Comparison of ENCODE assay signal across 1 cellular context in the genomic region with DNA sequence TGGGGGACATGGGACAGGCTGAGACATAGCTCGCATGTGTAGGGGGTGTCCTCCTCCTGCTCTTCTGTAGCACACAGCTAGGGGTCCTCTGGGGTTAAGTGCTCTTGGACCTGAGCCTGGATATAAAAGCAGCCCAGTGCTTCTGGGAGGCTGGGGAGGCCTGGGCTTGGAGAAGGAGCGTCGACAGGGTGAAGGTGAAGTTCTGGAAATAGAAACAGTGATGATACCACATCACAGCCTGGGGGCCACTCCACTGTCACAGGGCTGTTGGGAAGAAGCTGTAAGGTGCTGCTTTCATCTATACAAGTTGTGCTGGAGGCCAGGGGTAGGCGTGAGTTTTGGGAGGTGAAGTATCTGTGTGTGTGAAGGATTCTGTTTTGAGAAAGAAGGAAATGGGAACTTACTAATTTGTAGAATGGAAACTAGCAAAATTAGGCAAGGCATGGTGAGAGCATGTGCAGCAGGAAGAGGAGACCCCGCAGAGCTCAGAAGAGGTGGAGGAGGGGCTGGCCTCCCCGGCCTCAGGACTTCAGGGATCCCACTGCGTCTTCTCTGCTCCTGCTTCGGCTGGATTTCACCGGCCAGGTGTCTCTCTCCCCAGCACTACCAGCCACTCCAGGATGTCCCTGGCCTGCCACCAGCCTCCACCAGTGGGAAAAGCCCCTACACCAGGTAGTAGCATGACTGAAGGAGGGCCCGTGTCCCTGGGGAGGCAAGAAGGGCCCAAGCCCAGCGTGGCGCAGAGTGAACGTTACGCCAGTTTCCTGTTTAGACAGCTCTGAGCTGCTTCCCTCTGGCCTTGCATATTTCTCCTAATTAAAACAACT.
TF ChIP-seq lines count a peak whose summit lies in the region.

No MANE protein-coding gene starts in this region.

TF ChIP-seq in GM12878, 131 proteins besides CTCF, POLR2A, EP300 and RAD21 (continued from another document):
- peak; percentile 88 for TF ChIP-seq RELB (IDR thresholded peaks at IDR 0.05; ENCODE audit: low read depth)
- no peak for TF ChIP-seq E2F4 (IDR thresholded peaks at IDR 0.05; ENCODE audit: low read depth, low read length)
- TF ChIP-seq HDAC2 (IDR thresholded peaks at IDR 0.05) = no peak
- TF ChIP-seq TCF3 (IDR thresholded peaks at IDR 0.05; ENCODE audit: borderline replicate concordance, insufficient read depth, low read depth, low read length) = peak; percentile 85
- peak; percentile 6; the same call in 1 of the 2 replicates for TF ChIP-seq ZNF24 (IDR thresholded peaks at IDR 0.05)
- TF ChIP-seq ATF7 (IDR thresholded peaks at IDR 0.05; ENCODE audit: low read depth) = peak; percentile 81
